1 cellular context compared by ENCODE assay signal in the genomic region with DNA sequence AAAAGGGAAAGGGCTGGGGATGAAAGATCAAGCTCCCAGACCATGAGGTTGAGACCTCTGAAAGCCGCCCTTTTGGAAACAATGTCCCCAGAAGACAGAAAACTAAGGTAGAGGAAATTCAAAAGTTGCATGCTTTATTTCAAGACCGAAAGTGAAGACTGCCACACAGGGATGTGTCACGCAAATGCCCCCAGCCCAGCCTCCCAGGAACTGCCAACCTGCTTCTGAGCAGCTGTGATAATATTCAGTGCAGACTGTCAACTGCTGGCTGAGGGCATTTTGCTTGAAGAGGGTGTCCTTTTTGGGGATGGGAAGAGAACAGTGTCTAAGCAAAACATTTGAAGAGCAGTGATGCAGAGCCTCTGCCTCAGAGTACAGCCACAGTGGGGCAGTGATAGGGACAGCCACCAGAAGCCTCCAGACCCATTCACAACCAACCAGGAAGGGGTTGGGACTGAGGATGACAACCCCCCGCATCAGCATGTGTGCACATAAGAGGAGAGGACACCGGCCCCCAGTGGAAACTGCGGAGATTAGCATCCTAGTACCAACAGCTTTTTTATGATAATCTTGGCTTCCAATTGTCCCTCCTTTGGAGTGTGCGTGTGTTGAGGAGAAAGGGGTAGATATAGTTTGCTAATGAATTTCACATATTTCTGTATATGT.
TF ChIP-seq lines count a peak whose summit lies in the region.

No MANE protein-coding gene starts in this region.

TF ChIP-seq in GM12878, 131 proteins besides CTCF, POLR2A, EP300 and RAD21 (continued from another document):
- TF ChIP-seq, protein P1, sequence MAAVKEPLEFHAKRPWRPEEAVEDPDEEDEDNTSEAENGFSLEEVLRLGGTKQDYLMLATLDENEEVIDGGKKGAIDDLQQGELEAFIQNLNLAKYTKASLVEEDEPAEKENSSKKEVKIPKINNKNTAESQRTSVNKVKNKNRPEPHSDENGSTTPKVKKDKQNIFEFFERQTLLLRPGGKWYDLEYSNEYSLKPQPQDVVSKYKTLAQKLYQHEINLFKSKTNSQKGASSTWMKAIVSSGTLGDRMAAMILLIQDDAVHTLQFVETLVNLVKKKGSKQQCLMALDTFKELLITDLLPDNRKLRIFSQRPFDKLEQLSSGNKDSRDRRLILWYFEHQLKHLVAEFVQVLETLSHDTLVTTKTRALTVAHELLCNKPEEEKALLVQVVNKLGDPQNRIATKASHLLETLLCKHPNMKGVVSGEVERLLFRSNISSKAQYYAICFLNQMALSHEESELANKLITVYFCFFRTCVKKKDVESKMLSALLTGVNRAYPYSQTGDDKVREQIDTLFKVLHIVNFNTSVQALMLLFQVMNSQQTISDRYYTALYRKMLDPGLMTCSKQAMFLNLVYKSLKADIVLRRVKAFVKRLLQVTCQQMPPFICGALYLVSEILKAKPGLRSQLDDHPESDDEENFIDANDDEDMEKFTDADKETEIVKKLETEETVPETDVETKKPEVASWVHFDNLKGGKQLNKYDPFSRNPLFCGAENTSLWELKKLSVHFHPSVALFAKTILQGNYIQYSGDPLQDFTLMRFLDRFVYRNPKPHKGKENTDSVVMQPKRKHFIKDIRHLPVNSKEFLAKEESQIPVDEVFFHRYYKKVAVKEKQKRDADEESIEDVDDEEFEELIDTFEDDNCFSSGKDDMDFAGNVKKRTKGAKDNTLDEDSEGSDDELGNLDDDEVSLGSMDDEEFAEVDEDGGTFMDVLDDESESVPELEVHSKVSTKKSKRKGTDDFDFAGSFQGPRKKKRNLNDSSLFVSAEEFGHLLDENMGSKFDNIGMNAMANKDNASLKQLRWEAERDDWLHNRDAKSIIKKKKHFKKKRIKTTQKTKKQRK (IDR thresholded peaks at IDR 0.05; ENCODE audit: low read depth, low read length): no peak
- TF ChIP-seq SP1 (IDR thresholded peaks at IDR 0.05; ENCODE audit: low read depth, low read length): no peak
- TF ChIP-seq CBX5 (IDR thresholded peaks at IDR 0.05; ENCODE audit: low read depth): no peak
- no peak for TF ChIP-seq RB1 (IDR thresholded peaks at IDR 0.05; ENCODE audit: borderline replicate concordance)
- no peak for TF ChIP-seq E4F1 (IDR thresholded peaks at IDR 0.05; ENCODE audit: borderline replicate concordance, partially characterized antibody)
- no peak for TF ChIP-seq SIX5 (IDR thresholded peaks at IDR 0.05; ENCODE audit: low read depth, low read length, severe bottlenecking)
- no peak for TF ChIP-seq PAX8 (IDR thresholded peaks at IDR 0.05)
- no peak for TF ChIP-seq CREM (IDR thresholded peaks at IDR 0.05; ENCODE audit: low read depth)
- no peak for TF ChIP-seq FOXK2 (IDR thresholded peaks at IDR 0.05)
- no peak for TF ChIP-seq POLR2AphosphoS2 (IDR thresholded peaks at IDR 0.05; ENCODE audit: low read depth, low read length)
- TF ChIP-seq, protein P2, sequence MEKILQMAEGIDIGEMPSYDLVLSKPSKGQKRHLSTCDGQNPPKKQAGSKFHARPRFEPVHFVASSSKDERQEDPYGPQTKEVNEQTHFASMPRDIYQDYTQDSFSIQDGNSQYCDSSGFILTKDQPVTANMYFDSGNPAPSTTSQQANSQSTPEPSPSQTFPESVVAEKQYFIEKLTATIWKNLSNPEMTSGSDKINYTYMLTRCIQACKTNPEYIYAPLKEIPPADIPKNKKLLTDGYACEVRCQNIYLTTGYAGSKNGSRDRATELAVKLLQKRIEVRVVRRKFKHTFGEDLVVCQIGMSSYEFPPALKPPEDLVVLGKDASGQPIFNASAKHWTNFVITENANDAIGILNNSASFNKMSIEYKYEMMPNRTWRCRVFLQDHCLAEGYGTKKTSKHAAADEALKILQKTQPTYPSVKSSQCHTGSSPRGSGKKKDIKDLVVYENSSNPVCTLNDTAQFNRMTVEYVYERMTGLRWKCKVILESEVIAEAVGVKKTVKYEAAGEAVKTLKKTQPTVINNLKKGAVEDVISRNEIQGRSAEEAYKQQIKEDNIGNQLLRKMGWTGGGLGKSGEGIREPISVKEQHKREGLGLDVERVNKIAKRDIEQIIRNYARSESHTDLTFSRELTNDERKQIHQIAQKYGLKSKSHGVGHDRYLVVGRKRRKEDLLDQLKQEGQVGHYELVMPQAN (conservative IDR thresholded peaks at IDR 0.05): no peak
- no peak for TF ChIP-seq GATAD2B (conservative IDR thresholded peaks at IDR 0.05; ENCODE audit: low read depth)
- TF ChIP-seq CHD2 (IDR thresholded peaks at IDR 0.05; ENCODE audit: borderline replicate concordance, low read depth, low read length): no peak
